ENCODE assay signal across 8 cellular contexts in the genomic region with DNA sequence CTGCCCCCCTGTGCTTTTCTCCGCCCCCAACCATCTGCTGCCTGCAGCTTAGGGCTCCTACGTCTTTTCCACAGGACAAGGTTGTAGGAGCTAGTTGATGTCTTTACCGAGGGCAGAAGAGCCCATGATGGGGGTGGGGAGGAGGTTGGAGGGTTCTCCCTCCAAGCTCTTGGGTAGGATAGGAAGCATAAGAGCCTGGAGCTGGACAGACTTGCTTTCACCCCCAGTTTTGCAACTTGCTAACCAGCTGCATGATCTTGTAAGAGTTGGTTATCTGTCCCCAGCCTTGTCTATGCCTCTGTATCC. TPM values are rescaled to one million over a fixed set of nuclear protein-coding genes. Genes with fewer than 3 reads are reported as not detected.
A peak's percentile ranks its signal among the peaks of the same experiment; 100 is the strongest.
DNase-seq lines count a peak whose midpoint lies in the region; ATAC-seq and TF ChIP-seq lines count a peak whose summit lies in the region.

No MANE protein-coding gene starts in this region.

- no peaks in the 10 kb centered on the region for H3K27me3 ChIP-seq in hepatocyte

- H3K27ac Mint-ChIP-seq in HFFc6 (peak overlapping the region; percentile 86), WTC11 (no peak overlapping the region)

- H3K36me3 ChIP-seq in hepatocyte (replicated peaks; ENCODE audit: insufficient read depth, low read depth) = no peaks in the 10 kb centered on the region

- H3K9me3 Mint-ChIP-seq in HFFc6 (no peaks in the 10 kb centered on the region), WTC11 (no peaks in the 10 kb centered on the region)

- H3K4me3 Mint-ChIP-seq in HFFc6 (peak overlapping the region; percentile 96), WTC11 (peak overlapping the region; percentile 98)

- ATAC-seq in WTC11 (no peak), HG03520 (IDR thresholded peaks at IDR 0.05; ENCODE audit: unreplicated experiment) (no peak), HG02870 (IDR thresholded peaks at IDR 0.05; ENCODE audit: unreplicated experiment) (no peak)

- CTCF ChIA-PET in WTC11 (lab: Charles Lee) = interaction anchor here (0.6 to 1.9 kb wide), 5 partner anchors 12 to 76 kb away, joined by 3 to 17 read pairs (median 7); partner anchors contain the start of gene EEF1AKMT4

- H3K4me2 ChIP-seq in hepatocyte = peak overlapping the region; percentile 99

- WGBS in hepatocyte (ENCODE audit: low lambda C conversion rate, missing lambda C conversion rate) = 29% methylated on average over 3 of the region's 3 CpGs

- peaks cover 15% of the 10 kb centered on the region for H3K4me1 ChIP-seq in hepatocyte (ENCODE audit: insufficient read depth)

- DNase-seq in HFFc6 = no peak
- no peak for DNase-seq in WTC11 (ENCODE audit: low spot score)
- DNase-seq in hepatocyte (ENCODE audit: low spot score) = no peak
- no peak for DNase-seq in NCI-H1105 treated with DMSO at 0.1 percent for 48 hours (lab: John Stamatoyannopoulos, UW)
- no peak for DNase-seq in AG08396 (ENCODE audit: low spot score)

- POLR2A ChIA-PET in WTC11 (lab: Charles Lee) = interaction anchor here (1.4 kb wide), 1 partner anchor 54 kb away, joined by 3 read pairs; no protein-coding TSS in a partner anchor

- H3K4me1 Mint-ChIP-seq in HFFc6 (ENCODE audit: low read depth) (peaks cover 37% of the 10 kb centered on the region), WTC11 (peaks cover 23% of the 10 kb centered on the region)

- TF ChIP-seq CTCF in HFFc6 (IDR thresholded peaks at IDR 0.05) (no peak), WTC11 (IDR thresholded peaks at IDR 0.05) (no peak), hepatocyte (IDR thresholded peaks at IDR 0.05; ENCODE audit: poor library complexity) (no peak)

- H4K20me1 ChIP-seq in hepatocyte (ENCODE audit: insufficient read depth, poor library complexity, severe bottlenecking) = peaks cover 19% of the 10 kb centered on the region

- H3K36me3 Mint-ChIP-seq in HFFc6 (ENCODE audit: low read depth) (peaks cover 50% of the 10 kb centered on the region), WTC11 (peaks cover 62% of the 10 kb centered on the region)

- H3K9me2 ChIP-seq in hepatocyte (replicated peaks; ENCODE audit: insufficient read depth) = no peaks in the 10 kb centered on the region

- H3K9me3 ChIP-seq in hepatocyte (ENCODE audit: low read depth) = no peaks in the 10 kb centered on the region

- H3K4me3 ChIP-seq in hepatocyte (peak overlapping the region; percentile 62), skin epidermis (peak overlapping the region; percentile 57 to 95 (median 86))

- H3K27me3 Mint-ChIP-seq in HFFc6 (ENCODE audit: insufficient read depth) = peaks cover 11% of the 10 kb centered on the region
- H3K27me3 Mint-ChIP-seq in WTC11 (ENCODE audit: low read depth) = no peaks in the 10 kb centered on the region

- H3K79me2 ChIP-seq in hepatocyte = peaks cover 46% of the 10 kb centered on the region

- H3K27ac ChIP-seq in hepatocyte (peak overlapping the region; percentile 77), skin epidermis (peak overlapping the region in 16 of 21 experiments; percentile 67 to 93 (median 86))

- H2AFZ ChIP-seq in hepatocyte = no peak overlapping the region

TF ChIP-seq in WTC11, 78 proteins besides CTCF, POLR2A, EP300 and RAD21:
- TF ChIP-seq SP1 (CRISPR knock-in tag; conservative IDR thresholded peaks at IDR 0.05) (no peak), NR1H2 (CRISPR knock-in tag; IDR thresholded peaks at IDR 0.05) (no peak), TP53 (CRISPR knock-in tag; IDR thresholded peaks at IDR 0.05) (no peak), ATF2 (CRISPR knock-in tag; IDR thresholded peaks at IDR 0.05; ENCODE audit: borderline replicate concordance, low read depth) (no peak), FOXP1 (CRISPR knock-in tag; IDR thresholded peaks at IDR 0.05; ENCODE audit: borderline replicate concordance) (no peak), SOX15 (CRISPR knock-in tag; IDR thresholded peaks at IDR 0.05) (no peak), ZNF317 (CRISPR knock-in tag; IDR thresholded peaks at IDR 0.05; ENCODE audit: borderline replicate concordance, low read depth) (no peak), ETV6 (CRISPR knock-in tag; IDR thresholded peaks at IDR 0.05) (no peak), ZNF232 (CRISPR knock-in tag; IDR thresholded peaks at IDR 0.05) (no peak), ZNF219 (CRISPR knock-in tag; IDR thresholded peaks at IDR 0.05; ENCODE audit: borderline replicate concordance) (no peak), CBFB (CRISPR knock-in tag; IDR thresholded peaks at IDR 0.05; ENCODE audit: low read depth) (no peak)
- TF ChIP-seq, protein P1, sequence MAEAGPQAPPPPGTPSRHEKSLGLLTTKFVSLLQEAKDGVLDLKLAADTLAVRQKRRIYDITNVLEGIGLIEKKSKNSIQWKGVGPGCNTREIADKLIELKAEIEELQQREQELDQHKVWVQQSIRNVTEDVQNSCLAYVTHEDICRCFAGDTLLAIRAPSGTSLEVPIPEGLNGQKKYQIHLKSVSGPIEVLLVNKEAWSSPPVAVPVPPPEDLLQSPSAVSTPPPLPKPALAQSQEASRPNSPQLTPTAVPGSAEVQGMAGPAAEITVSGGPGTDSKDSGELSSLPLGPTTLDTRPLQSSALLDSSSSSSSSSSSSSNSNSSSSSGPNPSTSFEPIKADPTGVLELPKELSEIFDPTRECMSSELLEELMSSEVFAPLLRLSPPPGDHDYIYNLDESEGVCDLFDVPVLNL (CRISPR knock-in tag; IDR thresholded peaks at IDR 0.05; ENCODE audit: borderline replicate concordance, low read depth) = no peak
- TF ChIP-seq, protein P2, sequence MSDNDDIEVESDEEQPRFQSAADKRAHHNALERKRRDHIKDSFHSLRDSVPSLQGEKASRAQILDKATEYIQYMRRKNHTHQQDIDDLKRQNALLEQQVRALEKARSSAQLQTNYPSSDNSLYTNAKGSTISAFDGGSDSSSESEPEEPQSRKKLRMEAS (CRISPR knock-in tag; IDR thresholded peaks at IDR 0.05) = no peak
- TF ChIP-seq, protein P3, sequence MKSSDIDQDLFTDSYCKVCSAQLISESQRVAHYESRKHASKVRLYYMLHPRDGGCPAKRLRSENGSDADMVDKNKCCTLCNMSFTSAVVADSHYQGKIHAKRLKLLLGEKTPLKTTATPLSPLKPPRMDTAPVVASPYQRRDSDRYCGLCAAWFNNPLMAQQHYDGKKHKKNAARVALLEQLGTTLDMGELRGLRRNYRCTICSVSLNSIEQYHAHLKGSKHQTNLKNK (CRISPR knock-in tag; IDR thresholded peaks at IDR 0.05) = no peak
- TF ChIP-seq, protein P4, sequence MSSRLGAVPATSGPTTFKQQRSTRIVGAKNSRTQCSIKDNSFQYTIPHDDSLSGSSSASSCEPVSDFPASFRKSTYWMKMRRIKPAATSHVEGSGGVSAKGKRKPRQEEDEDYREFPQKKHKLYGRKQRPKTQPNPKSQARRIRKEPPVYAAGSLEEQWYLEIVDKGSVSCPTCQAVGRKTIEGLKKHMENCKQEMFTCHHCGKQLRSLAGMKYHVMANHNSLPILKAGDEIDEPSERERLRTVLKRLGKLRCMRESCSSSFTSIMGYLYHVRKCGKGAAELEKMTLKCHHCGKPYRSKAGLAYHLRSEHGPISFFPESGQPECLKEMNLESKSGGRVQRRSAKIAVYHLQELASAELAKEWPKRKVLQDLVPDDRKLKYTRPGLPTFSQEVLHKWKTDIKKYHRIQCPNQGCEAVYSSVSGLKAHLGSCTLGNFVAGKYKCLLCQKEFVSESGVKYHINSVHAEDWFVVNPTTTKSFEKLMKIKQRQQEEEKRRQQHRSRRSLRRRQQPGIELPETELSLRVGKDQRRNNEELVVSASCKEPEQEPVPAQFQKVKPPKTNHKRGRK (CRISPR knock-in tag; IDR thresholded peaks at IDR 0.05; ENCODE audit: borderline replicate concordance) = no peak

RNA-seq across cellular contexts. Expression of gene ABCF3, which starts 0.9 kb away (rescaled TPM):
- total RNA-seq in HFFc6 (2021; fragmentation: NEBNext Ultra II Directional; extraction: Animal tissue kit (Norgen Biotek cat#: 25700)) = 10 to 100 TPM; 53.3 to 70.9 (median 63.4) TPM
- total RNA-seq in WTC11 (2021) (49.7 to 63.6 TPM (median 50.0 TPM) in 3 replicates), hepatocyte (31.6 and 33.1 TPM in 2 replicates)
- 62.7 and 68.8 TPM in 2 replicates for polyA plus RNA-seq in hepatocyte

RNA-seq across cellular contexts. Expression of gene AP2M1, which starts 12.2 kb away (rescaled TPM):
- 100 to 1,000 TPM; 796 to 849 (median 832) TPM for total RNA-seq in HFFc6 (2021; fragmentation: NEBNext Ultra II Directional; extraction: Animal tissue kit (Norgen Biotek cat#: 25700))
- total RNA-seq in WTC11 (2021) (370 to 399 TPM (median 383 TPM) in 3 replicates), hepatocyte (222 and 243 TPM in 2 replicates)
- 389 and 436 TPM in 2 replicates for polyA plus RNA-seq in hepatocyte

RNA-seq across cellular contexts. Expression of gene DVL3, which starts 31.7 kb away (rescaled TPM):
- 10 to 100 TPM; 59.2 to 73.5 (median 64.9) TPM for total RNA-seq in HFFc6 (2021; fragmentation: NEBNext Ultra II Directional; extraction: Animal tissue kit (Norgen Biotek cat#: 25700))
- total RNA-seq in WTC11 (2021) (64.5 to 76.2 TPM (median 66.5 TPM) in 3 replicates), hepatocyte (45.9 and 49.1 TPM in 2 replicates)
- polyA plus RNA-seq in hepatocyte = 121 and 154 TPM in 2 replicates

RNA-seq across cellular contexts. Expression of gene VWA5B2, which starts 42.5 kb away (rescaled TPM):
- total RNA-seq in HFFc6 (2021; fragmentation: NEBNext Ultra II Directional; extraction: Animal tissue kit (Norgen Biotek cat#: 25700)) = not detected
- total RNA-seq in WTC11 (2021) (0.44 to 0.57 TPM (median 0.55 TPM) in 3 replicates), hepatocyte (0.40 and 3.2 TPM in 2 replicates)
- polyA plus RNA-seq in hepatocyte = 1.0 and 1.5 TPM in 2 replicates

RNA-seq across cellular contexts. Expression of gene EIF2B5, which starts 51.7 kb away (rescaled TPM):
- 10 to 100 TPM; 27.5 to 33.1 (median 31.4) TPM for total RNA-seq in HFFc6 (2021; fragmentation: NEBNext Ultra II Directional; extraction: Animal tissue kit (Norgen Biotek cat#: 25700))
- 36.6 to 42.3 TPM (median 38.0 TPM) in 3 replicates for total RNA-seq in WTC11 (2021)
- 34.6 and 35.0 TPM in 2 replicates for total RNA-seq in hepatocyte
- 35.6 and 41.0 TPM in 2 replicates for polyA plus RNA-seq in hepatocyte
